Comparison of ENCODE assay signal across 20 cellular contexts in the genomic region with DNA sequence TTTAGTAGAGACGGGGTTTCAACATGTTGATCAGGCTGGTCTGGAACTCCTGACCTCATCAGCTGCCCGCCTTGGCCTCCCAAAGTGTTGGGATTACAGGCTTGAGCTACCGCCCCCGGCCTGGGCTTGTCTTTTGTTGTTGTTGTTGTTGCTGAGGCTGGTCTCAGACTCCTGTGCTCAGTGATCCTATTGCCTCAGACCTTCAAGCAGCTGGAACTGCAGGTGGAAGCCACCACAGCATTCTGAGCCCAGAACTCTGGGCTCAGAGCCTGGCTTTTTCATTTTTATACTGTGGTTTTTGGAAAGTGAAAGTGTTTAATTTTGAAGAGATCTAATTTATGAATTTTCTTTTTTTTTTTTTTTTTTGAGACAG. TPM values are rescaled to one million over a fixed set of nuclear protein-coding genes. Genes with fewer than 3 reads are reported as not detected.
A peak's percentile ranks its signal among the peaks of the same experiment; 100 is the strongest.
DNase-seq lines count a peak whose midpoint lies in the region; ATAC-seq and TF ChIP-seq lines count a peak whose summit lies in the region.
"Had no signal": no experiment of that assay in that cellular context is flagged by ENCODE, and none has a peak within 500 bp of the region (broad histone marks: within the 10 kb centered on the region; RNA-seq: fewer than 3 reads in every experiment).

No MANE protein-coding gene starts in this region.

- no peak overlapping the region for H3K4me2 ChIP-seq in neural progenitor cell

- H3K4me1 ChIP-seq in neural progenitor cell, result peaks cover 3% of the 10 kb centered on the region
- H3K4me1 ChIP-seq: pancreas had no signal

- CTCF ChIA-PET in activated CD4-positive, alpha-beta T cell treated with anti-CD3 and anti-CD28 coated beads, Interleukin-2, amount 10 ng/mL, durations not matched to agents 7 days and 5 days (lab: Charles Lee), result interaction anchor here (0.9 to 2.0 kb wide), 6 partner anchors 9 to 371 kb away, joined by 3 to 7 read pairs (median 4); a partner anchor contains a TSS
- CTCF ChIA-PET in activated CD4-positive, alpha-beta T cell treated with anti-CD3 and anti-CD28 coated beads for 36 hours (lab: Charles Lee), result no interaction called here
- CTCF ChIA-PET in activated CD4-positive, alpha-beta memory T cell treated with anti-CD3 and anti-CD28 coated beads for 36 hours (lab: Charles Lee), result no interaction called here

- no peaks in the 10 kb centered on the region for H3K27me3 ChIP-seq in neural progenitor cell
- H3K27me3 ChIP-seq: pancreas, SJSA1 had no signal

- peaks cover 10% of the 10 kb centered on the region for H3K4me1 Mint-ChIP-seq in activated CD4-positive, alpha-beta T cell treated with anti-CD3 and anti-CD28 coated beads, Interleukin-2, amount 10 ng/mL, durations not matched to agents 24 days and 14 days
- peaks cover 16% of the 10 kb centered on the region for H3K4me1 Mint-ChIP-seq in activated CD4-positive, alpha-beta T cell treated with anti-CD3 and anti-CD28 coated beads, Interleukin-2, amount 10 ng/mL, durations not matched to agents 7 days and 5 days
- H3K4me1 Mint-ChIP-seq in dendritic cell treated with granulocyte-macrophage colony-stimulating factor and Interleukin-4, amounts not matched to agents 40 ng/mL and 50 ng/mL, for 4 days (ENCODE audit: low read depth), result peaks cover 47% of the 10 kb centered on the region
- H3K4me1 Mint-ChIP-seq in neural progenitor cell, result peaks cover 12% of the 10 kb centered on the region
- peaks cover 10% of the 10 kb centered on the region for H3K4me1 Mint-ChIP-seq in activated CD4-positive, alpha-beta T cell treated with anti-CD3 and anti-CD28 coated beads for 36 hours
- H3K4me1 Mint-ChIP-seq in activated CD4-positive, alpha-beta memory T cell treated with anti-CD3 and anti-CD28 coated beads for 36 hours (ENCODE audit: low read depth), result peaks cover 10% of the 10 kb centered on the region

- H2AFZ ChIP-seq in neural progenitor cell (replicated peaks), result no peak overlapping the region

- H3K27me3 Mint-ChIP-seq in activated CD4-positive, alpha-beta T cell treated with anti-CD3 and anti-CD28 coated beads, Interleukin-2, amount 10 ng/mL, durations not matched to agents 24 days and 14 days, result peaks cover 2% of the 10 kb centered on the region
- peaks cover 2% of the 10 kb centered on the region for H3K27me3 Mint-ChIP-seq in activated CD4-positive, alpha-beta T cell treated with anti-CD3 and anti-CD28 coated beads, Interleukin-2, amount 10 ng/mL, durations not matched to agents 7 days and 5 days
- H3K27me3 Mint-ChIP-seq in dendritic cell treated with granulocyte-macrophage colony-stimulating factor and Interleukin-4, amounts not matched to agents 40 ng/mL and 50 ng/mL, for 4 days, result no peaks in the 10 kb centered on the region
- H3K27me3 Mint-ChIP-seq in neural progenitor cell (ENCODE audit: insufficient read depth, low read depth), result peaks cover 3% of the 10 kb centered on the region
- peaks cover 3% of the 10 kb centered on the region for H3K27me3 Mint-ChIP-seq in activated CD4-positive, alpha-beta T cell treated with anti-CD3 and anti-CD28 coated beads for 36 hours
- H3K27me3 Mint-ChIP-seq in activated CD4-positive, alpha-beta memory T cell treated with anti-CD3 and anti-CD28 coated beads for 36 hours, result peaks cover 1% of the 10 kb centered on the region
- H3K27me3 Mint-ChIP-seq: activated naive CD8-positive, alpha-beta T cell treated with anti-CD3 and anti-CD28 coated beads for 36 hours; stimulated activated memory B cell treated with anti-CD40 and anti-IgM and Interleukin-4, amounts not matched to agents 10 μg/mL and 1 μg/mL and 100 μg/mL, for 72 hours; type B pancreatic cell had no signal

- H3K79me2 ChIP-seq in neural progenitor cell (ENCODE audit: low read depth), result no peaks in the 10 kb centered on the region

- POLR2A ChIA-PET in activated CD4-positive, alpha-beta T cell treated with anti-CD3 and anti-CD28 coated beads, Interleukin-2, amount 10 ng/mL, durations not matched to agents 7 days and 5 days (lab: Charles Lee), result no interaction called here
- POLR2A ChIA-PET in activated CD4-positive, alpha-beta T cell treated with anti-CD3 and anti-CD28 coated beads for 36 hours (lab: Charles Lee), result interaction anchor here (0.6 kb wide), 1 partner anchor 39 kb away, joined by 3 read pairs; no protein-coding TSS in a partner anchor
- POLR2A ChIA-PET in activated CD4-positive, alpha-beta memory T cell treated with anti-CD3 and anti-CD28 coated beads for 36 hours (lab: Charles Lee), result no interaction called here

- ATAC-seq in activated CD4-positive, alpha-beta T cell treated with anti-CD3 and anti-CD28 coated beads for 36 hours, result no peak
- no peak for ATAC-seq in HG03520 (IDR thresholded peaks at IDR 0.05; ENCODE audit: unreplicated experiment)
- ATAC-seq: stimulated activated memory B cell treated with anti-CD40 and anti-IgM and Interleukin-4, amounts not matched to agents 10 μg/mL and 1 μg/mL and 100 μg/mL, for 72 hours had no signal

- H3K36me3 Mint-ChIP-seq in activated CD4-positive, alpha-beta T cell treated with anti-CD3 and anti-CD28 coated beads, Interleukin-2, amount 10 ng/mL, durations not matched to agents 24 days and 14 days (ENCODE audit: low read depth), result no peaks in the 10 kb centered on the region
- no peaks in the 10 kb centered on the region for H3K36me3 Mint-ChIP-seq in activated CD4-positive, alpha-beta T cell treated with anti-CD3 and anti-CD28 coated beads, Interleukin-2, amount 10 ng/mL, durations not matched to agents 7 days and 5 days (ENCODE audit: low read depth)
- no peaks in the 10 kb centered on the region for H3K36me3 Mint-ChIP-seq in dendritic cell treated with granulocyte-macrophage colony-stimulating factor and Interleukin-4, amounts not matched to agents 40 ng/mL and 50 ng/mL, for 4 days (ENCODE audit: low read depth)
- H3K36me3 Mint-ChIP-seq in neural progenitor cell, result peaks cover 2% of the 10 kb centered on the region
- H3K36me3 Mint-ChIP-seq in activated CD4-positive, alpha-beta T cell treated with anti-CD3 and anti-CD28 coated beads for 36 hours (ENCODE audit: low read depth), result no peaks in the 10 kb centered on the region
- H3K36me3 Mint-ChIP-seq in activated CD4-positive, alpha-beta memory T cell treated with anti-CD3 and anti-CD28 coated beads for 36 hours, result no peaks in the 10 kb centered on the region
- H3K36me3 Mint-ChIP-seq: activated naive CD8-positive, alpha-beta T cell treated with anti-CD3 and anti-CD28 coated beads for 36 hours; CD4-positive, alpha-beta memory T cell; stimulated activated memory B cell treated with anti-CD40 and anti-IgM and Interleukin-4, amounts not matched to agents 10 μg/mL and 1 μg/mL and 100 μg/mL, for 72 hours; type B pancreatic cell had no signal

- peaks cover 7% of the 10 kb centered on the region for H3F3A ChIP-seq in neural progenitor cell (ENCODE audit: low read depth)

- intact Hi-C loops in activated CD4-positive, alpha-beta T cell treated with anti-CD3 and anti-CD28 coated beads, Interleukin-2, amount 10 ng/mL, durations not matched to agents 24 days and 14 days (cut with micrococcal nuclease), result no loop called here
- intact Hi-C loops in dendritic cell treated with granulocyte-macrophage colony-stimulating factor and Interleukin-4, amounts not matched to agents 40 ng/mL and 50 ng/mL, for 4 days (cut with micrococcal nuclease), result no loop called here
- intact Hi-C loops in activated CD4-positive, alpha-beta T cell treated with anti-CD3 and anti-CD28 coated beads for 36 hours (cut with DNase I, micrococcal nuclease), result no loop called here
- intact Hi-C loops in activated CD4-positive, alpha-beta memory T cell treated with anti-CD3 and anti-CD28 coated beads for 36 hours (cut with micrococcal nuclease), result no loop called here

- DNase-seq in activated CD4-positive, alpha-beta T cell treated with anti-CD3 and anti-CD28 coated beads, Interleukin-2, amount 10 ng/mL, durations not matched to agents 24 days and 14 days, result no peak
- no peak for DNase-seq in activated CD4-positive, alpha-beta T cell treated with anti-CD3 and anti-CD28 coated beads, Interleukin-2, amount 10 ng/mL, durations not matched to agents 7 days and 5 days
- DNase-seq in M059J (ENCODE audit: low read depth), result peak; percentile 18
- DNase-seq in neural progenitor cell (ENCODE audit: low spot score), result no peak
- no peak for DNase-seq in activated CD4-positive, alpha-beta T cell treated with anti-CD3 and anti-CD28 coated beads for 36 hours
- no peak for DNase-seq in activated CD4-positive, alpha-beta memory T cell treated with anti-CD3 and anti-CD28 coated beads for 36 hours
- DNase-seq: 8988T; activated naive CD8-positive, alpha-beta T cell treated with anti-CD3 and anti-CD28 coated beads for 36 hours; activated T-cell treated with anti-CD3 and anti-CD28 coated beads, Interleukin-2, amount 50 U/mL, for 1 hour; CD4-positive, alpha-beta memory T cell; kidney glomerular epithelial cell; mucosa of descending colon; NCI-H1092; NCI-H2171; pancreas had no signal

- no peaks in the 10 kb centered on the region for H3K9me3 Mint-ChIP-seq in activated CD4-positive, alpha-beta T cell treated with anti-CD3 and anti-CD28 coated beads, Interleukin-2, amount 10 ng/mL, durations not matched to agents 24 days and 14 days
- no peaks in the 10 kb centered on the region for H3K9me3 Mint-ChIP-seq in activated CD4-positive, alpha-beta T cell treated with anti-CD3 and anti-CD28 coated beads, Interleukin-2, amount 10 ng/mL, durations not matched to agents 7 days and 5 days
- H3K9me3 Mint-ChIP-seq in dendritic cell treated with granulocyte-macrophage colony-stimulating factor and Interleukin-4, amounts not matched to agents 40 ng/mL and 50 ng/mL, for 4 days, result no peaks in the 10 kb centered on the region
- no peaks in the 10 kb centered on the region for H3K9me3 Mint-ChIP-seq in neural progenitor cell
- H3K9me3 Mint-ChIP-seq in activated CD4-positive, alpha-beta T cell treated with anti-CD3 and anti-CD28 coated beads for 36 hours (ENCODE audit: low read depth), result no peaks in the 10 kb centered on the region
- H3K9me3 Mint-ChIP-seq in activated CD4-positive, alpha-beta memory T cell treated with anti-CD3 and anti-CD28 coated beads for 36 hours, result no peaks in the 10 kb centered on the region
- H3K9me3 Mint-ChIP-seq: activated naive CD8-positive, alpha-beta T cell treated with anti-CD3 and anti-CD28 coated beads for 36 hours; CD4-positive, alpha-beta memory T cell; stimulated activated memory B cell treated with anti-CD40 and anti-IgM and Interleukin-4, amounts not matched to agents 10 μg/mL and 1 μg/mL and 100 μg/mL, for 72 hours; type B pancreatic cell had no signal

- peak overlapping the region; percentile 26 for H3K27ac Mint-ChIP-seq in activated CD4-positive, alpha-beta T cell treated with anti-CD3 and anti-CD28 coated beads, Interleukin-2, amount 10 ng/mL, durations not matched to agents 24 days and 14 days
- H3K27ac Mint-ChIP-seq in activated CD4-positive, alpha-beta T cell treated with anti-CD3 and anti-CD28 coated beads, Interleukin-2, amount 10 ng/mL, durations not matched to agents 7 days and 5 days, result no peak overlapping the region
- peak overlapping the region; percentile 86 for H3K27ac Mint-ChIP-seq in dendritic cell treated with granulocyte-macrophage colony-stimulating factor and Interleukin-4, amounts not matched to agents 40 ng/mL and 50 ng/mL, for 4 days
- peak overlapping the region; percentile 60 for H3K27ac Mint-ChIP-seq in neural progenitor cell
- no peak overlapping the region for H3K27ac Mint-ChIP-seq in activated CD4-positive, alpha-beta T cell treated with anti-CD3 and anti-CD28 coated beads for 36 hours
- no peak overlapping the region for H3K27ac Mint-ChIP-seq in activated CD4-positive, alpha-beta memory T cell treated with anti-CD3 and anti-CD28 coated beads for 36 hours
- H3K27ac Mint-ChIP-seq: activated naive CD8-positive, alpha-beta T cell treated with anti-CD3 and anti-CD28 coated beads for 36 hours; stimulated activated memory B cell treated with anti-CD40 and anti-IgM and Interleukin-4, amounts not matched to agents 10 μg/mL and 1 μg/mL and 100 μg/mL, for 72 hours; type B pancreatic cell had no signal

- no peaks in the 10 kb centered on the region for H3K9me3 ChIP-seq in neural progenitor cell (ENCODE audit: low read depth)
- H3K9me3 ChIP-seq: mucosa of descending colon, pancreas, SJSA1 had no signal

- no peak overlapping the region for H3K4me3 Mint-ChIP-seq in activated CD4-positive, alpha-beta T cell treated with anti-CD3 and anti-CD28 coated beads, Interleukin-2, amount 10 ng/mL, durations not matched to agents 24 days and 14 days
- H3K4me3 Mint-ChIP-seq in activated CD4-positive, alpha-beta T cell treated with anti-CD3 and anti-CD28 coated beads, Interleukin-2, amount 10 ng/mL, durations not matched to agents 7 days and 5 days, result no peak overlapping the region
- peak overlapping the region; percentile 67 for H3K4me3 Mint-ChIP-seq in dendritic cell treated with granulocyte-macrophage colony-stimulating factor and Interleukin-4, amounts not matched to agents 40 ng/mL and 50 ng/mL, for 4 days
- H3K4me3 Mint-ChIP-seq in neural progenitor cell, result peak overlapping the region; percentile 55
- H3K4me3 Mint-ChIP-seq in activated CD4-positive, alpha-beta T cell treated with anti-CD3 and anti-CD28 coated beads for 36 hours, result no peak overlapping the region
- no peak overlapping the region for H3K4me3 Mint-ChIP-seq in activated CD4-positive, alpha-beta memory T cell treated with anti-CD3 and anti-CD28 coated beads for 36 hours
- H3K4me3 Mint-ChIP-seq: activated naive CD8-positive, alpha-beta T cell treated with anti-CD3 and anti-CD28 coated beads for 36 hours; CD4-positive, alpha-beta memory T cell; stimulated activated memory B cell treated with anti-CD40 and anti-IgM and Interleukin-4, amounts not matched to agents 10 μg/mL and 1 μg/mL and 100 μg/mL, for 72 hours; type B pancreatic cell had no signal

- TF ChIP-seq CTCF in neural progenitor cell (IDR thresholded peaks at IDR 0.05), result no peak

- H4K20me1 ChIP-seq in neural progenitor cell (ENCODE audit: low read depth), result no peaks in the 10 kb centered on the region

- H3K27ac ChIP-seq in neural progenitor cell, result no peak overlapping the region
- H3K27ac ChIP-seq: pancreas, SJSA1 had no signal

- no peak overlapping the region for H3K9ac ChIP-seq in neural progenitor cell

- no peaks in the 10 kb centered on the region for H3K36me3 ChIP-seq in neural progenitor cell
- H3K36me3 ChIP-seq: pancreas, SJSA1 had no signal

- H3K4me3 ChIP-seq in neural progenitor cell, result no peak overlapping the region
- H3K4me3 ChIP-seq: mucosa of descending colon, pancreas, SJSA1 had no signal

RNA-seq across cellular contexts. Expression of a gene that starts 16.2 kb away (rescaled TPM):
- total RNA-seq in activated CD4-positive, alpha-beta T cell treated with anti-CD3 and anti-CD28 coated beads, Interleukin-2, amount 10 ng/mL, durations not matched to agents 24 days and 14 days, result 125 and 128 TPM in 2 replicates
- 10 to 100 TPM; 67.8 to 68.9 TPM for total RNA-seq in activated CD4-positive, alpha-beta T cell treated with anti-CD3 and anti-CD28 coated beads, Interleukin-2, amount 10 ng/mL, durations not matched to agents 7 days and 5 days
- total RNA-seq in M059J (2014; rRNA removed; shearing (Covaris generic)), result 118 and 164 TPM in 2 replicates
- total RNA-seq in neural progenitor cell (ENCODE audit: low replicate concordance), result 131 and 172 TPM in 2 replicates
- 10 to 100 TPM; 89.9 to 92.9 TPM for total RNA-seq in activated CD4-positive, alpha-beta T cell treated with anti-CD3 and anti-CD28 coated beads for 36 hours
- 10 to 100 TPM; 90.7 to 97.2 TPM for total RNA-seq in activated CD4-positive, alpha-beta memory T cell treated with anti-CD3 and anti-CD28 coated beads for 36 hours

Comparison
In these comparisons a context has a peak if more than half of its experiments do, and no peak if none do; other contexts are left out.
1. H3K27ac Mint-ChIP-seq: peak in activated CD4-positive, alpha-beta T cell treated with anti-CD3 and anti-CD28 coated beads, Interleukin-2, amount 10 ng/mL, durations not matched to agents 24 days and 14 days (single experiment), dendritic cell treated with granulocyte-macrophage colony-stimulating factor and Interleukin-4, amounts not matched to agents 40 ng/mL and 50 ng/mL, for 4 days (single experiment) and neural progenitor cell (single experiment); none in activated CD4-positive, alpha-beta T cell treated with anti-CD3 and anti-CD28 coated beads, Interleukin-2, amount 10 ng/mL, durations not matched to agents 7 days and 5 days (single experiment), activated CD4-positive, alpha-beta T cell treated with anti-CD3 and anti-CD28 coated beads for 36 hours (single experiment) and activated CD4-positive, alpha-beta memory T cell treated with anti-CD3 and anti-CD28 coated beads for 36 hours (single experiment).
2. H3K4me3 Mint-ChIP-seq: peak in dendritic cell treated with granulocyte-macrophage colony-stimulating factor and Interleukin-4, amounts not matched to agents 40 ng/mL and 50 ng/mL, for 4 days (single experiment) and neural progenitor cell (single experiment); none in activated CD4-positive, alpha-beta T cell treated with anti-CD3 and anti-CD28 coated beads, Interleukin-2, amount 10 ng/mL, durations not matched to agents 24 days and 14 days (single experiment), activated CD4-positive, alpha-beta T cell treated with anti-CD3 and anti-CD28 coated beads, Interleukin-2, amount 10 ng/mL, durations not matched to agents 7 days and 5 days (single experiment), activated CD4-positive, alpha-beta T cell treated with anti-CD3 and anti-CD28 coated beads for 36 hours (single experiment) and activated CD4-positive, alpha-beta memory T cell treated with anti-CD3 and anti-CD28 coated beads for 36 hours (single experiment).